15 cellular contexts compared by ENCODE assay signal in genomic region chr12:104825408-104825807, GRCh38.
DNase-seq lines count a peak whose midpoint lies in the region; ATAC-seq, FAIRE-seq and TF ChIP-seq lines count a peak whose summit lies in the region.
"Had no signal": no experiment of that assay in that cellular context is flagged by ENCODE, and none has a peak within 500 bp of the region (broad histone marks: within the 10 kb centered on the region; RNA-seq: fewer than 3 reads in every experiment).

No MANE protein-coding gene starts in this region.

- H3K4me1 Mint-ChIP-seq in naive thymus-derived CD8-positive, alpha-beta T cell, result peaks cover 0 to 7% (median 4%) of the 10 kb centered on the region in 4 donors

- H3K36me3 ChIP-seq in KMS-11 (ENCODE audit: insufficient read depth), result no peaks in the 10 kb centered on the region
- no peaks in the 10 kb centered on the region for H3K36me3 ChIP-seq in K562 (ENCODE audit: control insufficient read depth, insufficient read depth, low read length)
- peaks cover 0 to 4% of the 10 kb centered on the region in 2 experiments for H3K36me3 ChIP-seq in mesenchymal stem cell (ENCODE audit: control insufficient read depth in 1 of 2, insufficient read depth in 2 of 2, low read depth in 1 of 2, low read length in 2 of 2)
- H3K36me3 ChIP-seq: suprapubic skin had no signal

- H3K9me3 Mint-ChIP-seq in naive thymus-derived CD8-positive, alpha-beta T cell, result peaks cover 0 to 26% (median 13%) of the 10 kb centered on the region in 9 donors

- peak; percentile 82 for ATAC-seq in K562
- no peak for ATAC-seq in HG02623 (IDR thresholded peaks at IDR 0.05; ENCODE audit: unreplicated experiment)
- ATAC-seq in naive thymus-derived CD8-positive, alpha-beta T cell, result no peak

- H3K27ac ChIP-seq in KMS-11 (no peak overlapping the region), K562 (ENCODE audit: extremely low read depth, low read depth, low read length) (no peak overlapping the region), mesenchymal stem cell (ENCODE audit: low read length, poor library complexity, severe bottlenecking) (no peak overlapping the region)
- H3K27ac ChIP-seq: suprapubic skin had no signal

- FAIRE-seq in K562 (lab: Jason Lieb, UNC), result peak; percentile 67
- FAIRE-seq: endometrium, GM19239 had no signal

- no peaks in the 10 kb centered on the region for H3K4me1 ChIP-seq in KMS-11 (ENCODE audit: low read depth, poor library complexity, severe bottlenecking)
- peaks cover 4 to 6% of the 10 kb centered on the region in 2 experiments; a peak in 4 of 5 replicates for H3K4me1 ChIP-seq in K562 (replicated peaks in 1 of 2; ENCODE audit: control insufficient read depth in 2 of 2, insufficient read depth in 2 of 2, low read length in 2 of 2)
- no peaks in the 10 kb centered on the region for H3K4me1 ChIP-seq in mesenchymal stem cell (ENCODE audit: control insufficient read depth, insufficient read depth, low read depth, low read length)
- H3K4me1 ChIP-seq: suprapubic skin had no signal

- H3K23ac ChIP-seq in mesenchymal stem cell (ENCODE audit: low read length in 2 of 2), result no peak overlapping the region

- H3K27ac Mint-ChIP-seq in naive thymus-derived CD8-positive, alpha-beta T cell, result no peak overlapping the region

- 0% methylated on average over 2 of the region's 2 CpGs for WGBS in K562 (ENCODE audit: insufficient coverage, low coverage, missing lambda C conversion rate)
- 65% methylated on average over 2 of the region's 2 CpGs for WGBS in mesenchymal stem cell

- TF ChIP-seq POLR2A in K562 (conservative IDR thresholded peaks at IDR 0.05), result no peak

- H2AFZ ChIP-seq in KMS-11 (ENCODE audit: low read depth), result no peak overlapping the region
- H2AFZ ChIP-seq in K562 (ENCODE audit: low read depth, low read length), result 0 out of 2 replicates have a peak overlapping the region, but pooled peaks have one; percentile 93
- H2AFZ ChIP-seq in mesenchymal stem cell (ENCODE audit: low read depth, low read length), result no peak overlapping the region

- H4K91ac ChIP-seq in mesenchymal stem cell (ENCODE audit: low read length), result no peak overlapping the region

- H3K36me3 Mint-ChIP-seq in naive thymus-derived CD8-positive, alpha-beta T cell, result peaks cover 0 to 22% (median 10%) of the 10 kb centered on the region in 3 donors

- peaks cover 0 to 2% (median 0%) of the 10 kb centered on the region in 5 donors for H3K27me3 Mint-ChIP-seq in naive thymus-derived CD8-positive, alpha-beta T cell

- no TSS peak for BruUV-seq in K562 (replicated peaks; lab: Mats Ljungman, UMichigan)

- intact Hi-C loops in K562 (cut with micrococcal nuclease), result loop anchor here (1.0 to 10.0 kb wide), 7 partner anchors 93 to 624 kb away; partner anchors contain the start of gene CHST11

- H2BK120ac ChIP-seq in mesenchymal stem cell (ENCODE audit: low read depth, low read length), result no peak overlapping the region

- POLR2A ChIA-PET in K562 (lab: Yijun Ruan, JAX), result no interaction called here
- POLR2A ChIA-PET in naive thymus-derived CD8-positive, alpha-beta T cell (lab: Charles Lee), result no interaction called here

- no peak overlapping the region for H3K4me3 Mint-ChIP-seq in naive thymus-derived CD8-positive, alpha-beta T cell

- H2AK5ac ChIP-seq in mesenchymal stem cell (ENCODE audit: low read length, severe bottlenecking), result no peak overlapping the region

- H3K4ac ChIP-seq in mesenchymal stem cell (ENCODE audit: low read depth in 1 of 2, low read length in 2 of 2), result no peak overlapping the region

- H3K4me2 ChIP-seq in KMS-11 (no peak overlapping the region), K562 (ENCODE audit: insufficient read depth, low read length) (no peak overlapping the region), mesenchymal stem cell (ENCODE audit: low read length, poor library complexity, severe bottlenecking) (no peak overlapping the region)

- TF ChIP-seq EP300 in K562 (IDR thresholded peaks at IDR 0.05; ENCODE audit: low read length), result no peak

- H2BK15ac ChIP-seq in mesenchymal stem cell (ENCODE audit: low read depth, poor library complexity, severe bottlenecking), result no peak overlapping the region

- H3K9ac ChIP-seq in KMS-11 (no peak overlapping the region), K562 (ENCODE audit: insufficient read depth in 1 of 2, low read depth in 2 of 2, low read length in 2 of 2) (no peak overlapping the region), mesenchymal stem cell (ENCODE audit: low read length) (no peak overlapping the region)

- peaks cover 2% of the 10 kb centered on the region; the same call in 1 of the 2 replicates for H3K9me3 ChIP-seq in K562 (replicated peaks; ENCODE audit: control insufficient read depth, insufficient read depth, low read depth, low read length)
- H3K9me3 ChIP-seq in mesenchymal stem cell (ENCODE audit: control insufficient read depth, low read length), result peaks cover 9% of the 10 kb centered on the region
- H3K9me3 ChIP-seq: suprapubic skin had no signal

- no peak overlapping the region for H2BK5ac ChIP-seq in mesenchymal stem cell (ENCODE audit: low read depth, low read length, poor library complexity, severe bottlenecking)

- H4K20me1 ChIP-seq in KMS-11 (ENCODE audit: insufficient read depth), result no peaks in the 10 kb centered on the region
- no peaks in the 10 kb centered on the region for H4K20me1 ChIP-seq in K562 (replicated peaks; ENCODE audit: control insufficient read depth, insufficient read depth, low read length)

- H2BK12ac ChIP-seq in mesenchymal stem cell (ENCODE audit: low read length in 2 of 2), result no peak overlapping the region

- peak; percentile 53 to 88 for TF ChIP-seq RAD21 in K562 (CRISPR knock-in tag; conservative IDR thresholded peaks at IDR 0.05 in 1 of 2, IDR thresholded peaks at IDR 0.05 in 1 of 2)

- no peak overlapping the region for H3K14ac ChIP-seq in mesenchymal stem cell (ENCODE audit: low read length in 2 of 2)

- in situ Hi-C loops in K562 (cut with MboI), result no loop called here

- TF ChIP-seq CTCF in KMS-11 (conservative IDR thresholded peaks at IDR 0.05; ENCODE audit: low read depth, low read length), result peak; percentile 26; the same call in 1 of the 2 replicates
- peak; percentile 70 to 79 (median 77) for TF ChIP-seq CTCF in K562 (IDR thresholded peaks at IDR 0.05 in 2 of 3, conservative IDR thresholded peaks at IDR 0.05 in 1 of 3; ENCODE audit: insufficient read depth in 2 of 3, low read depth in 1 of 3, low read length in 3 of 3)

- H3K4me3 ChIP-seq in KMS-11 (IDR thresholded peaks at IDR 0.05; ENCODE audit: insufficient read depth, low read depth, low read length) (no peak overlapping the region), K562 (no peak overlapping the region), mesenchymal stem cell (ENCODE audit: insufficient read depth in 1 of 2, low read depth in 1 of 2, low read length in 2 of 2) (no peak overlapping the region)
- H3K4me3 ChIP-seq: suprapubic skin had no signal

- CTCF ChIA-PET in K562 (lab: Yijun Ruan, JAX; ENCODE audit: low intra/inter-chr PET ratio), result interaction anchor here (0.7 to 1.1 kb wide), 2 partner anchors 467 to 1199 kb away, joined by 3 to 4 read pairs; no protein-coding TSS in a partner anchor

- peak; percentile 2 for DNase-seq in NCI-H1694 (lab: John Stamatoyannopoulos, UW)
- DNase-seq in NCI-H1694 treated with DMSO at 0.1 percent for 48 hours (lab: John Stamatoyannopoulos, UW), result no peak
- peak; percentile 25 to 69 (median 32) for DNase-seq in K562 (ENCODE audit: extremely low read depth in 1 of 4, low spot score in 3 of 4)
- peak; percentile 12 for DNase-seq in mesenchymal stem cell
- DNase-seq in naive thymus-derived CD8-positive, alpha-beta T cell, result no peak
- DNase-seq in nucleus accumbens (lab: John Stamatoyannopoulos, UW), result no peak
- DNase-seq: amniotic stem cell; NCI-H2081; occipital lobe; stimulated activated CD4-positive, alpha-beta T cell treated with anti-CD3 and anti-CD28 coated beads, Interleukin-4, amount 100 ng/mL, for 4 hours had no signal

- no peaks in the 10 kb centered on the region for H3K9me1 ChIP-seq in K562 (ENCODE audit: control insufficient read depth, insufficient read depth, low read length)

- H3K27me3 ChIP-seq in KMS-11 (ENCODE audit: insufficient read depth, low read depth) (no peaks in the 10 kb centered on the region), K562 (ENCODE audit: control insufficient read depth in 2 of 2, insufficient read depth in 2 of 2, low read length in 2 of 2) (no peaks in the 10 kb centered on the region), mesenchymal stem cell (ENCODE audit: control insufficient read depth in 1 of 2, insufficient read depth in 1 of 2, low read length in 2 of 2) (no peaks in the 10 kb centered on the region)
- H3K27me3 ChIP-seq: suprapubic skin had no signal

- H3K79me2 ChIP-seq in KMS-11 (ENCODE audit: insufficient read depth, low read depth), result no peaks in the 10 kb centered on the region
- no peaks in the 10 kb centered on the region for H3K79me2 ChIP-seq in K562 (ENCODE audit: control insufficient read depth, insufficient read depth, low read length)

- no peak overlapping the region for H3K18ac ChIP-seq in mesenchymal stem cell (ENCODE audit: low read depth in 1 of 2, low read length in 2 of 2)

- H4K8ac ChIP-seq in mesenchymal stem cell (ENCODE audit: low read length), result no peak overlapping the region

- H3K79me1 ChIP-seq in mesenchymal stem cell (replicated peaks; ENCODE audit: low read length, poor library complexity, severe bottlenecking), result no peaks in the 10 kb centered on the region

TF ChIP-seq in K562, 482 proteins besides CTCF, POLR2A, EP300 and RAD21 (continues in another document):
- TF ChIP-seq, protein P1, sequence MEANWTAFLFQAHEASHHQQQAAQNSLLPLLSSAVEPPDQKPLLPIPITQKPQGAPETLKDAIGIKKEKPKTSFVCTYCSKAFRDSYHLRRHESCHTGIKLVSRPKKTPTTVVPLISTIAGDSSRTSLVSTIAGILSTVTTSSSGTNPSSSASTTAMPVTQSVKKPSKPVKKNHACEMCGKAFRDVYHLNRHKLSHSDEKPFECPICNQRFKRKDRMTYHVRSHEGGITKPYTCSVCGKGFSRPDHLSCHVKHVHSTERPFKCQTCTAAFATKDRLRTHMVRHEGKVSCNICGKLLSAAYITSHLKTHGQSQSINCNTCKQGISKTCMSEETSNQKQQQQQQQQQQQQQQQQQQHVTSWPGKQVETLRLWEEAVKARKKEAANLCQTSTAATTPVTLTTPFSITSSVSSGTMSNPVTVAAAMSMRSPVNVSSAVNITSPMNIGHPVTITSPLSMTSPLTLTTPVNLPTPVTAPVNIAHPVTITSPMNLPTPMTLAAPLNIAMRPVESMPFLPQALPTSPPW (CRISPR knock-in tag; IDR thresholded peaks at IDR 0.05), result peak; percentile 59
- TF ChIP-seq DEAF1 (CRISPR knock-in tag; IDR thresholded peaks at IDR 0.05), result peak; percentile 35; the same call in 1 of the 2 replicates

Comparison
In these comparisons a context has a peak if more than half of its experiments do, and no peak if none do; other contexts are left out.
1. DNase-seq: peak in NCI-H1694 (single experiment), K562 (4 of 4) and mesenchymal stem cell (single experiment); none in NCI-H1694 treated with DMSO at 0.1 percent for 48 hours (single experiment), naive thymus-derived CD8-positive, alpha-beta T cell (0 of 10) and nucleus accumbens (0 of 56).